8 cellular contexts compared by ENCODE assay signal in genomic region chr2:195657634-195658540, GRCh38. TPM values are rescaled to one million over a fixed set of nuclear protein-coding genes. Genes with fewer than 3 reads are reported as not detected.
DNase-seq lines count a peak whose midpoint lies in the region; ATAC-seq and TF ChIP-seq lines count a peak whose summit lies in the region.

No MANE protein-coding gene starts in this region.

- WGBS in esophagus squamous epithelium, 2 donors: 0% methylated on average over 8 to 19 of the region's 66 CpGs

- no peaks in the 10 kb centered on the region for H3K27me3 ChIP-seq in BLaER1 treated with 17β-estradiol and CSF1 and Interleukin-3, amounts not matched to agents 10 nM and 100 nM
- H3K27me3 ChIP-seq in PC-3 (ENCODE audit: low read length): no peaks in the 10 kb centered on the region
- H3K27me3 ChIP-seq in esophagus squamous epithelium: no peaks in the 10 kb centered on the region

- peaks cover 0 to 34% (median 3%) of the 10 kb centered on the region in 11 experiments; a peak in 10 of 22 replicates for H3K9me3 ChIP-seq in BLaER1 treated with 17β-estradiol and CSF1 and Interleukin-3, amounts not matched to agents 10 nM and 100 nM (replicated peaks in 1 of 11)
- H3K9me3 ChIP-seq in PC-3 (ENCODE audit: low read length) (no peaks in the 10 kb centered on the region), esophagus squamous epithelium (no peaks in the 10 kb centered on the region)

- H3F3A ChIP-seq in PC-3 (ENCODE audit: low read length, unreplicated experiment): no peaks in the 10 kb centered on the region

- peak in 1 of 4 donors; percentile 70 for TF ChIP-seq POLR2A in esophagus squamous epithelium (IDR thresholded peaks at IDR 0.05)

- H4K20me1 ChIP-seq in BLaER1 treated with 17β-estradiol and CSF1 and Interleukin-3, amounts not matched to agents 10 nM and 100 nM: peaks cover 0 to 40% (median 10%) of the 10 kb centered on the region in 11 experiments; a peak in 16 of 22 replicates
- H4K20me1 ChIP-seq in PC-3 (ENCODE audit: low read length): peaks cover 19% of the 10 kb centered on the region

- peak overlapping the region; percentile 99 to 100 (median 100) for H3K9ac ChIP-seq in BLaER1 treated with 17β-estradiol and CSF1 and Interleukin-3, amounts not matched to agents 10 nM and 100 nM
- H3K9ac ChIP-seq in PC-3 (ENCODE audit: low read length): peak overlapping the region; percentile 98

- H3K79me2 ChIP-seq in PC-3 (ENCODE audit: low read length): peaks cover 35% of the 10 kb centered on the region

- peak overlapping the region; percentile 74 to 98 (median 84) for H3K4me2 ChIP-seq in BLaER1 treated with 17β-estradiol and CSF1 and Interleukin-3, amounts not matched to agents 10 nM and 100 nM
- peak overlapping the region; percentile 91 for H3K4me2 ChIP-seq in PC-3 (ENCODE audit: low read length)

- TSS peak; percentile 69 for BruUV-seq in PC-3 (replicated peaks; lab: Mats Ljungman, UMichigan)

- H3K4me1 ChIP-seq in BLaER1 treated with 17β-estradiol and CSF1 and Interleukin-3, amounts not matched to agents 10 nM and 100 nM: peaks cover 22 to 71% (median 43%) of the 10 kb centered on the region in 10 experiments
- peaks cover 25% of the 10 kb centered on the region for H3K4me1 ChIP-seq in PC-3 (ENCODE audit: insufficient read depth, low read length)
- peaks cover 0 to 39% (median 17%) of the 10 kb centered on the region in 3 donors for H3K4me1 ChIP-seq in esophagus squamous epithelium

- no peaks in the 10 kb centered on the region for H3K27me3 Mint-ChIP-seq in activated T-cell treated with anti-CD3 and anti-CD28 coated beads, Interleukin-2, amount 50 U/mL, for 24 hours
- no peaks in the 10 kb centered on the region for H3K27me3 Mint-ChIP-seq in naive B cell

- CTCF ChIA-PET in PC-3 (lab: Charles Lee): no interaction called here

- ATAC-seq in GM19351 (IDR thresholded peaks at IDR 0.05; ENCODE audit: unreplicated experiment) (peak; percentile 31), HG03469 (IDR thresholded peaks at IDR 0.05; ENCODE audit: unreplicated experiment) (peak; percentile 17), PC-3 (peak; percentile 30), naive B cell (ENCODE audit: low read depth in 2 of 2) (peak; percentile 32 to 39)

- peaks cover 38% of the 10 kb centered on the region for H3K36me3 Mint-ChIP-seq in activated T-cell treated with anti-CD3 and anti-CD28 coated beads, Interleukin-2, amount 50 U/mL, for 24 hours (ENCODE audit: low read depth)
- H3K36me3 Mint-ChIP-seq in naive B cell: peaks cover 9 to 13% of the 10 kb centered on the region in 2 donors

- intact Hi-C loops in PC-3 (cut with micrococcal nuclease): loop anchor here (1.0 to 5.0 kb wide), 5 partner anchors 94 to 961 kb away; no protein-coding TSS in a partner anchor
- intact Hi-C loops in esophagus squamous epithelium (cut with DNase I): no loop called here

- POLR2A ChIA-PET in PC-3 (lab: Charles Lee; ENCODE audit: unreplicated experiment): interaction anchor here (0.5 kb wide), 1 partner anchor 97 kb away, joined by 3 read pairs; no protein-coding TSS in a partner anchor

- H3K4me3 Mint-ChIP-seq in activated T-cell treated with anti-CD3 and anti-CD28 coated beads, Interleukin-2, amount 50 U/mL, for 24 hours: peak overlapping the region; percentile 97
- H3K4me3 Mint-ChIP-seq in naive B cell: peak overlapping the region; percentile 93 to 100 (median 99)

- DNase-seq in PC-3 (peak; percentile 59), esophagus squamous epithelium (lab: John Stamatoyannopoulos, UW) (no peak), naive B cell (peak; percentile 71)
- DNase-seq in activated T-cell treated with anti-CD3 and anti-CD28 coated beads, Interleukin-2, amount 50 U/mL, for 24 hours: peak; percentile 80
- peak; percentile 34 to 60 for DNase-seq in stimulated activated CD8-positive, alpha-beta memory T cell treated with anti-CD3 and anti-CD28 coated beads, Interleukin-7, amount 100 ng/mL, for 48 hours (ENCODE audit: extremely low read depth in 1 of 2, low read depth in 1 of 2)

- H3K4me1 Mint-ChIP-seq in activated T-cell treated with anti-CD3 and anti-CD28 coated beads, Interleukin-2, amount 50 U/mL, for 24 hours (ENCODE audit: low read depth): peaks cover 49% of the 10 kb centered on the region
- H3K4me1 Mint-ChIP-seq in naive B cell: peaks cover 28 to 67% (median 54%) of the 10 kb centered on the region in 3 donors

- H3K36me3 ChIP-seq in BLaER1 treated with 17β-estradiol and CSF1 and Interleukin-3, amounts not matched to agents 10 nM and 100 nM: peaks cover 0 to 16% (median 0%) of the 10 kb centered on the region in 11 experiments; a peak in 6 of 22 replicates
- no peaks in the 10 kb centered on the region for H3K36me3 ChIP-seq in PC-3 (ENCODE audit: low read depth, low read length)
- no peaks in the 10 kb centered on the region for H3K36me3 ChIP-seq in esophagus squamous epithelium

- H3K27ac Mint-ChIP-seq in activated T-cell treated with anti-CD3 and anti-CD28 coated beads, Interleukin-2, amount 50 U/mL, for 24 hours: peak overlapping the region; percentile 99
- peak overlapping the region; percentile 99 to 100 (median 99) for H3K27ac Mint-ChIP-seq in naive B cell

- peak overlapping the region; percentile 80; the same call in 1 of the 2 replicates for H2AFZ ChIP-seq in PC-3 (ENCODE audit: low read length)

- TF ChIP-seq CTCF in PC-3 (conservative IDR thresholded peaks at IDR 0.05; ENCODE audit: low read depth, low read length) (no peak), esophagus squamous epithelium (IDR thresholded peaks at IDR 0.05) (no peak)

- peak overlapping the region; percentile 87 to 98 (median 95) for H3K4me3 ChIP-seq in BLaER1 treated with 17β-estradiol and CSF1 and Interleukin-3, amounts not matched to agents 10 nM and 100 nM
- H3K4me3 ChIP-seq in PC-3 (ENCODE audit: low read length): peak overlapping the region; percentile 88
- peak overlapping the region; percentile 70 to 95 (median 88) for H3K4me3 ChIP-seq in esophagus squamous epithelium

- peak overlapping the region; percentile 99 to 100 (median 100) for H3K27ac ChIP-seq in BLaER1 treated with 17β-estradiol and CSF1 and Interleukin-3, amounts not matched to agents 10 nM and 100 nM
- peak overlapping the region; percentile 78 for H3K27ac ChIP-seq in PC-3 (ENCODE audit: low read length)
- peak overlapping the region; percentile 94 to 99 (median 97) for H3K27ac ChIP-seq in esophagus squamous epithelium

- no peaks in the 10 kb centered on the region for H3K9me3 Mint-ChIP-seq in activated T-cell treated with anti-CD3 and anti-CD28 coated beads, Interleukin-2, amount 50 U/mL, for 24 hours
- H3K9me3 Mint-ChIP-seq in naive B cell: peaks cover 0 to 3% (median 0%) of the 10 kb centered on the region in 7 donors

- H3K9me2 ChIP-seq in PC-3 (replicated peaks; ENCODE audit: low read length): no peaks in the 10 kb centered on the region

RNA-seq across cellular contexts. Expression of gene SLC39A10, which starts 0.9 kb away (rescaled TPM):
- total RNA-seq in PC-3 (2014; rRNA removed): 18.6 and 19.9 TPM in 2 replicates
- 10 to 100 TPM in 2 of 4 donors, 1 to 10 TPM in 2; 2.0 to 15.3 (median 9.3) TPM for total RNA-seq in esophagus squamous epithelium
- 10 to 100 TPM; 14.8 to 24.4 (median 20.7) TPM for polyA plus RNA-seq in naive B cell (ENCODE audit: low read depth in 6 of 6)
